ENCODE assay signal across 8 cellular contexts in genomic region chr17:41918392-41919164, GRCh38. TPM values are rescaled to one million over a fixed set of nuclear protein-coding genes. Genes with fewer than 3 reads are reported as not detected.
DNase-seq lines count a peak whose midpoint lies in the region; ATAC-seq and TF ChIP-seq lines count a peak whose summit lies in the region.

Gene ACLY (minus strand): TSS chr17:41918951. CDS start chr17:41913873, 5,078 bp downstream.

- H3K27me3 ChIP-seq in heart left ventricle = no peaks in the 10 kb centered on the region
- H3K27me3 ChIP-seq in upper lobe of left lung = no peaks in the 10 kb centered on the region

- TF ChIP-seq CTCF in heart left ventricle (IDR thresholded peaks at IDR 0.05) (no peak), upper lobe of left lung (IDR thresholded peaks at IDR 0.05) (no peak)

- peak within 1 kb of the TSS; percentile 74 to 85 for H3K27ac Mint-ChIP-seq in T-cell

- no peaks in the 10 kb centered on the region for H3K9me3 ChIP-seq in heart left ventricle
- no peaks in the 10 kb centered on the region for H3K9me3 ChIP-seq in upper lobe of left lung

- H3K27ac ChIP-seq in adipose tissue (ENCODE audit: low read depth, low read length) (peak within 1 kb of the TSS; percentile 75), heart left ventricle (peak within 1 kb of the TSS; percentile 37 to 94 (median 89)), upper lobe of left lung (peak within 1 kb of the TSS; percentile 87 to 93 (median 91))

- peaks cover 0 to 4% (median under 1%) of the 10 kb centered on the region in 9 donors for H3K36me3 ChIP-seq in heart left ventricle
- peaks cover 0 to 1% (median under 1%) of the 10 kb centered on the region in 4 donors for H3K36me3 ChIP-seq in upper lobe of left lung

- TF ChIP-seq POLR2A in GM10847 (IDR thresholded peaks at IDR 0.05; ENCODE audit: extremely low read depth, insufficient read length) = peak; percentile 77
- TF ChIP-seq POLR2A in heart left ventricle (IDR thresholded peaks at IDR 0.05) = peak in 1 of 2 donors; percentile 91
- peak in 3 of 4 donors; percentile 40 to 89 (median 76) for TF ChIP-seq POLR2A in upper lobe of left lung (IDR thresholded peaks at IDR 0.05)

- CTCF ChIA-PET in T-cell (lab: Charles Lee) = interaction anchor here in 1 of 2 donors (0.6 to 2.6 kb wide), 3 partner anchors 12 to 253 kb away, joined by 3 to 12 read pairs (median 4); partner anchors contain the start of genes DNAJC7 and ODAD4

- ATAC-seq in HG02678 (IDR thresholded peaks at IDR 0.05; ENCODE audit: unreplicated experiment) (peak; percentile 94), T-cell (replicated peaks in 1 of 4) (peak; percentile 99), heart left ventricle (peak; percentile 96 to 99 (median 98)), upper lobe of left lung (ENCODE audit: low FRiP score in 2 of 2) (peak; percentile 96 to 99)

- WGBS in adipose tissue, 3 donors = 0% methylated on average over 65 to 73 of the region's 73 CpGs
- 0% methylated on average over 37 to 73 of the region's 73 CpGs for WGBS in heart left ventricle, 4 donors
- 0 to 1% methylated on average over 47 to 51 of the region's 73 CpGs for WGBS in upper lobe of left lung, 2 donors

- H3K9me3 Mint-ChIP-seq in T-cell = no peaks in the 10 kb centered on the region

- intact Hi-C loops in heart left ventricle (cut with DNase I) = no loop called here
- intact Hi-C loops in posterior cingulate gyrus (cut with DNase I) = loop anchor here (5.0 kb wide), 1 partner anchor 56 kb away; no protein-coding TSS in a partner anchor

- TF ChIP-seq EP300 in upper lobe of left lung (IDR thresholded peaks at IDR 0.05) = no peak

- H3K36me3 Mint-ChIP-seq in T-cell = peaks cover 4% of the 10 kb centered on the region

- H3K4me3 ChIP-seq in heart left ventricle (peak within 1 kb of the TSS; percentile 69 to 100 (median 92)), upper lobe of left lung (peak within 1 kb of the TSS; percentile 78 to 98 (median 90))

- H3K27me3 Mint-ChIP-seq in T-cell = no peaks in the 10 kb centered on the region

- H3K4me1 Mint-ChIP-seq in T-cell = peaks cover 34 to 38% (median 38%) of the 10 kb centered on the region in 3 donors

- peaks cover 0 to 36% (median 29%) of the 10 kb centered on the region in 12 donors for H3K4me1 ChIP-seq in heart left ventricle
- H3K4me1 ChIP-seq in upper lobe of left lung = peaks cover 18 to 52% (median 39%) of the 10 kb centered on the region in 4 donors

- H3K4me3 Mint-ChIP-seq in T-cell = peak within 1 kb of the TSS; percentile 88 to 93 (median 91)

- peak; percentile 96 to 97 (median 97) for DNase-seq in NCI-H1417 (lab: John Stamatoyannopoulos, UW)
- DNase-seq in T-cell = peak; percentile 85 to 96 (median 90)
- peak; percentile 97 to 99 (median 97) for DNase-seq in heart left ventricle
- DNase-seq in posterior cingulate gyrus = peak; percentile 95 to 100 (median 98)
- DNase-seq in upper lobe of left lung = peak; percentile 98 to 100

- POLR2A ChIA-PET in T-cell (lab: Charles Lee) = interaction anchor here (0.8 to 2.5 kb wide), 2 partner anchors 12 kb away, joined by 3 to 14 read pairs; partner anchors contain the start of gene ODAD4 (in 2 of the 2)

RNA-seq across cellular contexts. Expression of gene ACLY, which starts in this region (rescaled TPM):
- total RNA-seq in T-cell (100 to 1,000 TPM in 1 of 5 donors, 10 to 100 TPM in 4; 69.1 to 101 (median 96.3) TPM), heart left ventricle (10 to 100 TPM; 18.2 to 55.5 (median 34.7) TPM), upper lobe of left lung (100 to 1,000 TPM in 2 of 6 donors, 10 to 100 TPM in 4; 41.9 to 132 (median 84.6) TPM)
- polyA plus RNA-seq in adipose tissue (100 to 1,000 TPM in 1 of 3 donors, 10 to 100 TPM in 2; 41.5 to 104 (median 68.9) TPM), heart left ventricle (10 to 100 TPM in 1 of 2 donors, 1 to 10 TPM in 1; 8.3 to 39.7 TPM)

Comparison
In these comparisons a context has a peak if more than half of its experiments do, and no peak if none do; other contexts are left out.
1. Peak in every context shown above with its lines: DNase-seq, ATAC-seq, H3K4me3 ChIP-seq and H3K27ac ChIP-seq.